In genomic region chr4:39732728-39733127, GRCh38 we compare ENCODE assay signal across 11 cellular contexts. TPM values are rescaled to one million over a fixed set of nuclear protein-coding genes. Genes with fewer than 3 reads are reported as not detected.
DNase-seq lines count a peak whose midpoint lies in the region; TF ChIP-seq lines count a peak whose summit lies in the region.
"Had no signal": no experiment of that assay in that cellular context is flagged by ENCODE, and none has a peak within 500 bp of the region (broad histone marks: within the 10 kb centered on the region; RNA-seq: fewer than 3 reads in every experiment).

No MANE protein-coding gene starts in this region.

- no peak overlapping the region for H3K9ac ChIP-seq in mammary epithelial cell (ENCODE audit: insufficient read depth, low read length)

- peak overlapping the region; percentile 42 for H3K4me2 ChIP-seq in mammary epithelial cell (ENCODE audit: insufficient read depth, low read depth, low read length)
- no peak overlapping the region for H3K4me2 ChIP-seq in hepatocyte

- H3K4me1 ChIP-seq in mammary epithelial cell (ENCODE audit: insufficient read depth, low read length) (peaks cover 11% of the 10 kb centered on the region), hepatocyte (ENCODE audit: insufficient read depth) (no peaks in the 10 kb centered on the region)

- TF ChIP-seq CTCF in mammary epithelial cell (conservative IDR thresholded peaks at IDR 0.05 in 1 of 2, IDR thresholded peaks at IDR 0.05 in 1 of 2; ENCODE audit: extremely low read depth in 1 of 2, insufficient read depth in 1 of 2, low read depth in 1 of 2, low read length in 2 of 2) (no peak), nephron (IDR thresholded peaks at IDR 0.05; ENCODE audit: unreplicated experiment in 3 of 3) (no peak), WERI-Rb-1 (IDR thresholded peaks at IDR 0.05; ENCODE audit: low read depth, low read length) (no peak), hepatocyte (IDR thresholded peaks at IDR 0.05; ENCODE audit: poor library complexity) (no peak)

- H3K9me3 ChIP-seq in mammary epithelial cell (replicated peaks; ENCODE audit: insufficient read depth, low read length), result no peaks in the 10 kb centered on the region
- H3K9me3 ChIP-seq in WERI-Rb-1 (ENCODE audit: severe bottlenecking), result no peaks in the 10 kb centered on the region
- H3K9me3 ChIP-seq in hepatocyte (ENCODE audit: low read depth), result no peaks in the 10 kb centered on the region

- H3K27ac ChIP-seq in mammary epithelial cell (ENCODE audit: insufficient read depth, low read depth, low read length) (peak overlapping the region; percentile 29), WERI-Rb-1 (no peak overlapping the region), hepatocyte (no peak overlapping the region)
- H3K27ac ChIP-seq: coronary artery had no signal

- peaks cover 19% of the 10 kb centered on the region for H3K36me3 Mint-ChIP-seq in nephron (ENCODE audit: low read depth)

- H3K9me2 ChIP-seq in hepatocyte (replicated peaks; ENCODE audit: insufficient read depth), result no peaks in the 10 kb centered on the region

- H3K4me3 Mint-ChIP-seq in nephron, result no peak overlapping the region

- peak; percentile 83 for DNase-seq in DMS 273 treated with DMSO at 0.1 percent for 48 hours (lab: John Stamatoyannopoulos, UW)
- peak; percentile 10 to 23 for DNase-seq in Kasumi-1 (lab: John Stamatoyannopoulos, UW)
- DNase-seq in mammary epithelial cell, result peak; percentile 78
- DNase-seq in GOT3 (lab: John Stamatoyannopoulos, UW), result no peak
- DNase-seq in WERI-Rb-1, result no peak
- DNase-seq in hepatocyte (ENCODE audit: low spot score), result no peak
- DNase-seq in NCI-H2196 treated with DMSO at 0.1 percent for 48 hours (lab: John Stamatoyannopoulos, UW; ENCODE audit: unreplicated experiment), result no peak
- DNase-seq: NCI-H1436 treated with DMSO at 0.1 percent for 48 hours; stimulated activated CD8-positive, alpha-beta memory T cell treated with anti-CD3 and anti-CD28 coated beads, Interleukin-4, amount 100 ng/mL, for 48 hours had no signal

- peak overlapping the region in 2 of 3 experiments; percentile 23 to 37 for H3K27ac Mint-ChIP-seq in nephron

- dilution Hi-C loops in mammary epithelial cell (cut with HindIII; ENCODE audit: low sequenced_read_pairs), result no loop called here

- H3K79me2 ChIP-seq in mammary epithelial cell (ENCODE audit: insufficient read depth, low read length), result peaks cover 95% of the 10 kb centered on the region
- peaks cover 100% of the 10 kb centered on the region for H3K79me2 ChIP-seq in hepatocyte

- no peaks in the 10 kb centered on the region for H3K27me3 ChIP-seq in mammary epithelial cell (ENCODE audit: insufficient read depth, low read length)
- no peaks in the 10 kb centered on the region for H3K27me3 ChIP-seq in WERI-Rb-1 (ENCODE audit: insufficient read depth, low read depth, severe bottlenecking)
- H3K27me3 ChIP-seq in hepatocyte, result no peaks in the 10 kb centered on the region

- no peaks in the 10 kb centered on the region for H3K27me3 Mint-ChIP-seq in nephron (ENCODE audit: low read depth)

- CTCF ChIA-PET in mammary epithelial cell (lab: Charles Lee; ENCODE audit: low non-redundant PET), result no interaction called here

- 50% methylated on average over 2 of the region's 3 CpGs for WGBS in mammary epithelial cell (ENCODE audit: low coverage, missing lambda C conversion rate)
- WGBS in hepatocyte (ENCODE audit: low lambda C conversion rate, missing lambda C conversion rate), result 82% methylated on average over 3 of the region's 3 CpGs

- in situ Hi-C loops in mammary epithelial cell (cut with MboI; ENCODE audit: low sequenced_read_pairs in 2 of 2), result no loop called here

- H3K4me3 ChIP-seq in mammary epithelial cell (replicated peaks in 1 of 3; ENCODE audit: insufficient read depth in 1 of 3, low read depth in 2 of 3, low read length in 3 of 3) (no peak overlapping the region), WERI-Rb-1 (ENCODE audit: low read depth, low read length) (no peak overlapping the region), hepatocyte (no peak overlapping the region)
- H3K4me3 ChIP-seq: coronary artery had no signal

- peaks cover 4% of the 10 kb centered on the region for H3K36me3 ChIP-seq in mammary epithelial cell (ENCODE audit: insufficient read depth, low read length)
- H3K36me3 ChIP-seq in WERI-Rb-1, result peaks cover 17% of the 10 kb centered on the region
- no peaks in the 10 kb centered on the region for H3K36me3 ChIP-seq in hepatocyte (replicated peaks; ENCODE audit: insufficient read depth, low read depth)

- no peaks in the 10 kb centered on the region for H3K9me3 Mint-ChIP-seq in nephron

- H4K20me1 ChIP-seq in mammary epithelial cell (ENCODE audit: insufficient read depth, low read length) (no peaks in the 10 kb centered on the region), hepatocyte (ENCODE audit: insufficient read depth, poor library complexity, severe bottlenecking) (peaks cover 78% of the 10 kb centered on the region)

- no TSS peak for BruUV-seq in mammary epithelial cell (replicated peaks; lab: Mats Ljungman, UMichigan)

- intact Hi-C loops in mammary epithelial cell (cut with micrococcal nuclease), result loop anchor here (5.0 kb wide), 1 partner anchor 35 kb away; the partner anchor contains the start of gene UBE2K

- no peak overlapping the region for H2AFZ ChIP-seq in mammary epithelial cell (ENCODE audit: low read depth, low read length)
- H2AFZ ChIP-seq in hepatocyte, result no peak overlapping the region

- H3K4me1 Mint-ChIP-seq in nephron, result peaks cover 7% of the 10 kb centered on the region

RNA-seq across cellular contexts. Expression of gene UBE2K, which starts 34.8 kb away (rescaled TPM):
- 100 to 1,000 TPM in 1 of 2 donors, 10 to 100 TPM in 1; 23.3 to 105 TPM for total RNA-seq in mammary epithelial cell
- polyA plus RNA-seq in mammary epithelial cell, result 82.3 TPM
- 39.8 TPM for polyA minus RNA-seq in mammary epithelial cell
- 40.4 and 41.0 TPM in 2 replicates for total RNA-seq in hepatocyte
- 98.9 and 112 TPM in 2 replicates for polyA plus RNA-seq in hepatocyte

Comparison
In these comparisons a context has a peak if more than half of its experiments do, and no peak if none do; other contexts are left out.
1. DNase-seq: peak in DMS 273 treated with DMSO at 0.1 percent for 48 hours (single experiment), Kasumi-1 (2 of 2) and mammary epithelial cell (single experiment); none in GOT3 (single experiment), WERI-Rb-1 (single experiment), hepatocyte (single experiment) and NCI-H2196 treated with DMSO at 0.1 percent for 48 hours (single experiment).